8 cellular contexts compared by ENCODE assay signal in genomic region chr3:44476181-44476599, GRCh38. TPM values are rescaled to one million over a fixed set of nuclear protein-coding genes. Genes with fewer than 3 reads are reported as not detected.
DNase-seq lines count a peak whose midpoint lies in the region; FAIRE-seq and TF ChIP-seq lines count a peak whose summit lies in the region.

No MANE protein-coding gene starts in this region.

- H3K4me3 ChIP-seq in brain microvascular endothelial cell (ENCODE audit: low read depth, low read length): peak overlapping the region; percentile 67
- H3K4me3 ChIP-seq in thyroid gland (replicated peaks in 1 of 3): no peak overlapping the region

- H3K27ac Mint-ChIP-seq in mesothelial cell of epicardium: peak overlapping the region; percentile 75

- no peaks in the 10 kb centered on the region for H3K9me3 Mint-ChIP-seq in mesothelial cell of epicardium

- in situ Hi-C loops in brain microvascular endothelial cell (cut with HindIII; ENCODE audit: low pct_ligation_motif_present, low sequenced_read_pairs): no loop called here

- WGBS in thyroid gland, 2 donors: 52 to 68% methylated on average over 5 of the region's 5 CpGs

- H3K27me3 ChIP-seq in brain microvascular endothelial cell (replicated peaks) (no peaks in the 10 kb centered on the region), thyroid gland (no peaks in the 10 kb centered on the region)

- no peaks in the 10 kb centered on the region for H3K27me3 Mint-ChIP-seq in mesothelial cell of epicardium (ENCODE audit: low read depth)

- peak overlapping the region; percentile 83 for H3K27ac ChIP-seq in KOPT-K1 (ENCODE audit: low read depth, low read length, poor library complexity, severe bottlenecking)
- H3K27ac ChIP-seq in brain microvascular endothelial cell: no peak overlapping the region
- no peak overlapping the region for H3K27ac ChIP-seq in thyroid gland

- H3K4me3 Mint-ChIP-seq in mesothelial cell of epicardium: peak overlapping the region; percentile 88

- H3K4me1 ChIP-seq in thyroid gland: peaks cover 7 to 13% of the 10 kb centered on the region in 2 donors

- no peak for FAIRE-seq in frontal cortex (lab: Jason Lieb, UNC)

- intact Hi-C loops in thyroid gland (cut with DNase I): no loop called here

- 0 out of 2 replicates have a peak, but pooled peaks cover 13% of the 10 kb centered on the region for H3K36me3 ChIP-seq in KOPT-K1 (ENCODE audit: insufficient read depth, low read length)
- no peaks in the 10 kb centered on the region for H3K36me3 ChIP-seq in brain microvascular endothelial cell (replicated peaks)
- H3K36me3 ChIP-seq in thyroid gland: no peaks in the 10 kb centered on the region

- DNase-seq in CD1c-positive myeloid dendritic cell (ENCODE audit: extremely low spot score) (peak; percentile 23), brain microvascular endothelial cell (peak; percentile 17), mesothelial cell of epicardium (ENCODE audit: low spot score in 2 of 2, unreplicated experiment in 2 of 2) (no peak), thyroid gland (no peak), SW480 (ENCODE audit: low spot score) (no peak), frontal cortex (ENCODE audit: low spot score in 2 of 2) (no peak)
- no peak for DNase-seq in central memory CD4-positive, alpha-beta T cell

- no peak for TF ChIP-seq CTCF in brain microvascular endothelial cell (IDR thresholded peaks at IDR 0.05; ENCODE audit: low read depth, low read length, missing control alignments)
- no peak for TF ChIP-seq CTCF in mesothelial cell of epicardium (IDR thresholded peaks at IDR 0.05; ENCODE audit: unreplicated experiment)
- TF ChIP-seq CTCF in thyroid gland (IDR thresholded peaks at IDR 0.05): no peak

- no peak for TF ChIP-seq POLR2A in thyroid gland (IDR thresholded peaks at IDR 0.05)

- H3K36me3 Mint-ChIP-seq in mesothelial cell of epicardium: no peaks in the 10 kb centered on the region

- H3K9me3 ChIP-seq in KOPT-K1 (ENCODE audit: insufficient read depth, low read length, poor library complexity, severe bottlenecking) (no peaks in the 10 kb centered on the region), thyroid gland (no peaks in the 10 kb centered on the region)

- H3K4me1 Mint-ChIP-seq in mesothelial cell of epicardium: peaks cover 38% of the 10 kb centered on the region

RNA-seq across cellular contexts. Expression of gene ZNF445, which starts 1.3 kb away (rescaled TPM):
- total RNA-seq in mesothelial cell of epicardium (51.7 to 54.1 TPM (median 52.6 TPM) in 3 replicates), thyroid gland (1 to 10 TPM; 9.0 to 9.9 (median 9.2) TPM), frontal cortex (29.3 TPM)

Comparison
In these comparisons a context has a peak if more than half of its experiments do, and no peak if none do; other contexts are left out.
1. DNase-seq: peak in CD1c-positive myeloid dendritic cell (single experiment) and brain microvascular endothelial cell (single experiment); none in mesothelial cell of epicardium (0 of 2), thyroid gland (0 of 2), central memory CD4-positive, alpha-beta T cell (single experiment), SW480 (single experiment) and frontal cortex (0 of 2).